In the genomic region with DNA sequence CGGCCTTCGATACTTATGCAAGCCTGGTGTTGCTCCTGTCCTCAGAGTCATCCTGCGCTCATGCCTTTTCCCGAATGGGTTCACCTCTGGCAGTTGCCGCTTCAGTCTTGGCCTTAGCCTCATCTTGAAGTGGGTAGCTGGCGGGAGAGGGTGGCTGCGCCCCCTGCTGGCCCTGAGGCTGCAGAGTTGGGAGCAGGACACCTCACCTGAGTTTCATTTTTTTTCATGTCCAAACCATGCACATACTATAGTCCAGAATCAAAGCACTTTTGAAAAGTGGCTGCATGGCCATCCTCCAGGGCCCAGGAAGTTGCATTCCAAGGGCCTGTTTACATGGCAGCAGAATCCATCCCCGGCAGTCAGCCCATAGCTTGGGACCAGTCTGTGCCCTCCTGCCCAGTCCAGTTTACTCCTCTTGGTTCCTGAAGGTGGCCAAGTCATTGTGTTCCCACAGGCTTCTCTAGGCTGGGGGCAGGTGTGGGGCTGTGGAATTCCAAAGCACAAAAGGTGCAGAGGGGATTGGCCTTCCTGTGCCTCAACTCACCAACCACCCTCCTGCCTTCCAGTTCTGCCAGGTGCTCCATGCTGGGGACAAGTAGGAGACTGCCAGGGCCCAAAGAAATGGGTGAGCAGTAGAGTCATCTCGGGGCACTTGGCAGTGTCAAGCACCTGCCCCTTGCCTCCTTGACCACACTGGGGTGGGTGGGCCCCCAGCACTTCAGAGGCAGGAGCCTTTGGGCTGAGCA, we compare ENCODE assay signal across 8 cellular contexts. TPM values are rescaled to one million over a fixed set of nuclear protein-coding genes. Genes with fewer than 3 reads are reported as not detected.
DNase-seq lines count a peak whose midpoint lies in the region; ATAC-seq and TF ChIP-seq lines count a peak whose summit lies in the region.

No MANE protein-coding gene starts in this region.

- H3K4me1 ChIP-seq in Loucy (ENCODE audit: insufficient read depth, low read length, poor library complexity, severe bottlenecking) (no peaks in the 10 kb centered on the region), osteoblast (ENCODE audit: insufficient read depth, low read length) (peaks cover 5% of the 10 kb centered on the region), tibial nerve (peaks cover 0 to 43% (median 4%) of the 10 kb centered on the region in 4 donors)

- no peaks in the 10 kb centered on the region for H3K27me3 ChIP-seq in Loucy (ENCODE audit: insufficient read depth, low read length, poor library complexity, severe bottlenecking)
- H3K27me3 ChIP-seq in osteoblast (ENCODE audit: insufficient read depth, low read length), result no peaks in the 10 kb centered on the region
- no peaks in the 10 kb centered on the region for H3K27me3 ChIP-seq in tibial nerve

- CTCF ChIA-PET in GM10248 (lab: Yijun Ruan, JAX), result interaction anchor here (0.6 to 9.6 kb wide), 45 partner anchors 10 to 387 kb away, joined by 3 to 104 read pairs (median 5); partner anchors contain the start of genes BSDC1, S100PBP and YARS1

- peaks cover 42% of the 10 kb centered on the region for H3K36me3 ChIP-seq in Loucy (ENCODE audit: insufficient read depth, low read length)
- H3K36me3 ChIP-seq in osteoblast (ENCODE audit: insufficient read depth, low read length), result peaks cover 37% of the 10 kb centered on the region
- peaks cover 0 to 64% (median 0%) of the 10 kb centered on the region in 3 donors for H3K36me3 ChIP-seq in tibial nerve

- TF ChIP-seq CTCF in GM10248 (IDR thresholded peaks at IDR 0.05; ENCODE audit: control extremely low read depth, extremely low read depth, low read depth, missing control alignments) (peak; percentile 95), Loucy (conservative IDR thresholded peaks at IDR 0.05; ENCODE audit: low read length) (peak; percentile 97), osteoblast (IDR thresholded peaks at IDR 0.05; ENCODE audit: extremely low read depth, low read depth, low read length) (peak; percentile 95), tibial nerve (IDR thresholded peaks at IDR 0.05) (peak; percentile 85 to 94 (median 88))

- 20 to 32% methylated on average over 8 of the region's 9 CpGs for WGBS in tibial nerve, 2 donors

- H3K4me3 ChIP-seq in Loucy (ENCODE audit: low read length, poor library complexity, severe bottlenecking) (no peak overlapping the region), osteoblast (ENCODE audit: insufficient read depth, low read length) (no peak overlapping the region), tibial nerve (no peak overlapping the region)

- peak; percentile 89 for DNase-seq in GM10248 (ENCODE audit: extremely low spot score)
- DNase-seq in SHP77 treated with DMSO at 0.1 percent for 48 hours (lab: John Stamatoyannopoulos, UW), result peak; percentile 27
- peak; percentile 91 for DNase-seq in activated effector memory CD4-positive, alpha-beta T cell treated with anti-CD3 and anti-CD28 coated beads, Interleukin-2, amount 50 U/mL, for 16 hours
- DNase-seq in foreskin melanocyte, result peak; percentile 32
- peak; percentile 97 for DNase-seq in osteoblast (ENCODE audit: insufficient read length, low spot score, missing footprints)
- DNase-seq in tibial nerve (ENCODE audit: low spot score in 2 of 2), result peak; percentile 80 to 85

- H3K9me3 ChIP-seq in Loucy (ENCODE audit: insufficient read depth, low read depth, low read length), result no peaks in the 10 kb centered on the region
- H3K9me3 ChIP-seq in osteoblast (ENCODE audit: low read depth, low read length), result no peaks in the 10 kb centered on the region
- H3K9me3 ChIP-seq in tibial nerve, result no peaks in the 10 kb centered on the region

- POLR2A ChIA-PET in GM10248 (lab: Yijun Ruan, JAX), result interaction anchor here (0.7 to 1.0 kb wide), 3 partner anchors 11 to 914 kb away, joined by 3 to 6 read pairs (median 4); no protein-coding TSS in a partner anchor

- no peak for TF ChIP-seq POLR2A in tibial nerve (IDR thresholded peaks at IDR 0.05)

- H2AFZ ChIP-seq in Loucy (ENCODE audit: low read length) (no peak overlapping the region), osteoblast (ENCODE audit: low read length) (no peak overlapping the region)

- H4K20me1 ChIP-seq in Loucy (ENCODE audit: insufficient read depth, low read length, poor library complexity, severe bottlenecking) (peaks cover 2% of the 10 kb centered on the region), osteoblast (ENCODE audit: insufficient read depth, low read length) (peaks cover 7% of the 10 kb centered on the region)

- no peak for ATAC-seq in HG03571 (IDR thresholded peaks at IDR 0.05; ENCODE audit: unreplicated experiment)

- no peak overlapping the region for H3K9ac ChIP-seq in Loucy (ENCODE audit: low read depth, low read length, poor library complexity, severe bottlenecking)

- H3K9me2 ChIP-seq in Loucy (replicated peaks; ENCODE audit: low read depth, low read length), result no peaks in the 10 kb centered on the region

- H3K4me2 ChIP-seq in Loucy (ENCODE audit: low read depth, low read length, poor library complexity, severe bottlenecking) (no peak overlapping the region), osteoblast (ENCODE audit: insufficient read depth, low read length) (no peak overlapping the region)

- peak in 1 of 2 donors; percentile 42 for TF ChIP-seq EP300 in tibial nerve (IDR thresholded peaks at IDR 0.05)

- H3K79me2 ChIP-seq in Loucy (ENCODE audit: insufficient read depth, low read length) (no peaks in the 10 kb centered on the region), osteoblast (ENCODE audit: insufficient read depth, low read length) (no peaks in the 10 kb centered on the region)

- H3K27ac ChIP-seq in osteoblast (ENCODE audit: low read depth, low read length) (no peak overlapping the region), tibial nerve (no peak overlapping the region)

- no peaks in the 10 kb centered on the region for H3F3A ChIP-seq in Loucy (ENCODE audit: low read depth)

RNA-seq across cellular contexts. Expression of gene YARS1, which starts 44.0 kb away (rescaled TPM):
- total RNA-seq in osteoblast, result 183 and 199 TPM in 2 replicates
- total RNA-seq in tibial nerve, result 10 to 100 TPM; 29.0 to 80.7 (median 50.2) TPM

RNA-seq across cellular contexts. Expression of gene S100PBP, which starts 44.3 kb away (rescaled TPM):
- total RNA-seq in osteoblast (42.0 and 57.2 TPM in 2 replicates), tibial nerve (10 to 100 TPM; 24.0 to 55.5 (median 33.4) TPM)

Comparison
In these comparisons a context has a peak if more than half of its experiments do, and no peak if none do; other contexts are left out.
1. DNase-seq: peak in every context shown above with its lines; median percentile 97 in osteoblast; 91 in activated effector memory CD4-positive, alpha-beta T cell treated with anti-CD3 and anti-CD28 coated beads, Interleukin-2, amount 50 U/mL, for 16 hours; 89 in GM10248; 82 in tibial nerve; 32 in foreskin melanocyte; 27 in SHP77 treated with DMSO at 0.1 percent for 48 hours.